Comparison of ENCODE assay signal across 17 cellular contexts in the genomic region with DNA sequence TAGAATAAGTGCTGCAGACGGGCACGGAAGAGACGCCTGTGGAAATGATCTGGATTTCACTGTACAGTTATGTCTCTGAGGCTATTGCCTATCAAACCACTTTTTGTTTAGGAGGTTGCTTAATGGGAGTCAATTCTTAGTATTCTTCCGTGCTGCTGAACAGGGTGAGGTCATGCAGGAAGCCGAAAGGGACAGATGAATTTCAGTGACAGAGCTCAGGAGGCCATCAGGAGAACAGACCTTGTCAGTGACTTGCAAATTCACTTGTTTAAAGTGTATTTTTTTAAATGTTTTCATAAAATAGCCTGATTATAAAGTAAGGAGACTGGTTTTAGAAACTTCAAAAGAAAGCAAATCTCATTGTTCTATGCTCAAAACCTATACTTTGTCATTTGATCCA. TPM values are rescaled to one million over a fixed set of nuclear protein-coding genes. Genes with fewer than 3 reads are reported as not detected.
DNase-seq lines count a peak whose midpoint lies in the region; ATAC-seq, FAIRE-seq and TF ChIP-seq lines count a peak whose summit lies in the region.
"Had no signal": no experiment of that assay in that cellular context is flagged by ENCODE, and none has a peak within 500 bp of the region (broad histone marks: within the 10 kb centered on the region; RNA-seq: fewer than 3 reads in every experiment).

No MANE protein-coding gene starts in this region.

- H3K4me1 ChIP-seq in endothelial cell of umbilical vein (ENCODE audit: control insufficient read depth, extremely low read depth, insufficient read depth, low read length): no peaks in the 10 kb centered on the region
- H3K4me1 ChIP-seq in testis: peaks cover 28% of the 10 kb centered on the region
- H3K4me1 ChIP-seq in transverse colon: no peaks in the 10 kb centered on the region

- H3K9me1 ChIP-seq in endothelial cell of umbilical vein (replicated peaks; ENCODE audit: control insufficient read depth, extremely low read depth, insufficient read depth, low read length): no peaks in the 10 kb centered on the region

- BruUV-seq in endothelial cell of umbilical vein (replicated peaks; lab: Mats Ljungman, UMichigan): no TSS peak

- no peak overlapping the region for H3K9ac ChIP-seq in endothelial cell of umbilical vein (replicated peaks; ENCODE audit: extremely low read depth, insufficient read depth, low read length)

- H3K36me3 ChIP-seq in endothelial cell of umbilical vein (ENCODE audit: control insufficient read depth in 2 of 2, extremely low read depth in 1 of 2, insufficient read depth in 2 of 2, low read length in 2 of 2): no peaks in the 10 kb centered on the region
- no peaks in the 10 kb centered on the region for H3K36me3 ChIP-seq in testis (ENCODE audit: low read depth, missing control alignments)
- H3K36me3 ChIP-seq in transverse colon: no peaks in the 10 kb centered on the region

- in situ Hi-C loops in transverse colon (cut with MboI; ENCODE audit: low pct_ligation_motif_present in 1 of 4, low pct_unique_long_range_greater_than_20kb in 1 of 4, low sequenced_read_pairs in 3 of 4): no loop called here

- intact Hi-C loops in endothelial cell of umbilical vein (cut with micrococcal nuclease) (no loop called here), testis (cut with DNase I; ENCODE audit: low total_unique reads) (no loop called here), transverse colon (cut with DNase I; ENCODE audit: low total_unique reads) (no loop called here), left ventricle myocardium superior (cut with micrococcal nuclease) (no loop called here)

- H3K27ac ChIP-seq in endothelial cell of umbilical vein (ENCODE audit: insufficient read depth, low read depth, low read length) (no peak overlapping the region), testis (peak overlapping the region; percentile 42 to 63), transverse colon (no peak overlapping the region)
- H3K27ac ChIP-seq: 22Rv1, PC-9 had no signal

- H3K79me2 ChIP-seq in endothelial cell of umbilical vein (ENCODE audit: control insufficient read depth, insufficient read depth, low read length): no peaks in the 10 kb centered on the region

- H4K20me1 ChIP-seq in endothelial cell of umbilical vein (replicated peaks; ENCODE audit: control insufficient read depth, extremely low read depth, insufficient read depth, low read length): no peaks in the 10 kb centered on the region

- no peak for TF ChIP-seq EP300 in transverse colon (IDR thresholded peaks at IDR 0.05; ENCODE audit: low read depth)

- TF ChIP-seq POLR2A in endothelial cell of umbilical vein (IDR thresholded peaks at IDR 0.05; ENCODE audit: low read depth, low read length): no peak
- TF ChIP-seq POLR2A in testis (IDR thresholded peaks at IDR 0.05): no peak
- no peak for TF ChIP-seq POLR2A in transverse colon (IDR thresholded peaks at IDR 0.05)

- H3K9me3 ChIP-seq in endothelial cell of umbilical vein (replicated peaks; ENCODE audit: control insufficient read depth, insufficient read depth, low read length) (no peaks in the 10 kb centered on the region), testis (no peaks in the 10 kb centered on the region), transverse colon (no peaks in the 10 kb centered on the region)

- WGBS in testis, 2 donors: 67 to 82% methylated on average over 5 of the region's 5 CpGs
- WGBS in transverse colon (ENCODE audit: low coverage in 1 of 2), 2 donors: 72 to 84% methylated on average over 5 of the region's 5 CpGs

- no peaks in the 10 kb centered on the region for H3K27me3 ChIP-seq in endothelial cell of umbilical vein (ENCODE audit: control insufficient read depth in 2 of 2, insufficient read depth in 2 of 2, low read length in 2 of 2)
- H3K27me3 ChIP-seq in testis: no peaks in the 10 kb centered on the region
- no peaks in the 10 kb centered on the region for H3K27me3 ChIP-seq in transverse colon

- DNase-seq in DMS53 (lab: John Stamatoyannopoulos, UW): peak; percentile 19
- no peak for DNase-seq in DMS53 treated with DMSO at 0.1 percent for 48 hours (lab: John Stamatoyannopoulos, UW; ENCODE audit: unreplicated experiment)
- peak; percentile 7 for DNase-seq in MV-4-11 (lab: John Stamatoyannopoulos, UW)
- no peak for DNase-seq in endothelial cell of umbilical vein (ENCODE audit: low read depth, low spot score)
- no peak for DNase-seq in testis
- no peak for DNase-seq in transverse colon
- DNase-seq in left ventricle myocardium superior: no peak
- DNase-seq: C1 segment of cervical spinal cord, DMS 273 treated with DMSO at 0.1 percent for 48 hours, HCEC 1CT, NCI-H1105 treated with DMSO at 0.1 percent for 48 hours, NCI-H187, NCI-H446, PC-9 had no signal

- CTCF ChIA-PET in endothelial cell of umbilical vein (lab: Charles Lee): no interaction called here

- ATAC-seq in GM21825 (IDR thresholded peaks at IDR 0.05; ENCODE audit: unreplicated experiment) (no peak), left ventricle myocardium superior (no peak)
- ATAC-seq: Right ventricle myocardium inferior had no signal

- no peak for TF ChIP-seq CTCF in endothelial cell of umbilical vein (IDR thresholded peaks at IDR 0.05; ENCODE audit: extremely low read depth in 1 of 2, insufficient read depth in 1 of 2, low read depth in 1 of 2, low read length in 2 of 2)
- TF ChIP-seq CTCF in testis (IDR thresholded peaks at IDR 0.05): no peak
- TF ChIP-seq CTCF in transverse colon (IDR thresholded peaks at IDR 0.05): no peak

- POLR2A ChIA-PET in endothelial cell of umbilical vein (lab: Charles Lee): no interaction called here

- peak; percentile 47 for FAIRE-seq in endothelial cell of umbilical vein (lab: Jason Lieb, UNC)

- H3K4me3 ChIP-seq in endothelial cell of umbilical vein (replicated peaks in 1 of 3; ENCODE audit: insufficient read depth in 1 of 3, low read depth in 1 of 3, low read length in 3 of 3) (no peak overlapping the region), testis (no peak overlapping the region), transverse colon (no peak overlapping the region)
- H3K4me3 ChIP-seq: PC-9 had no signal

- no peak overlapping the region for H3K4me2 ChIP-seq in endothelial cell of umbilical vein (ENCODE audit: insufficient read depth, low read length)
- H3K4me2 ChIP-seq: PC-9 had no signal

- dilution Hi-C loops in endothelial cell of umbilical vein (cut with MboI; ENCODE audit: extremely low pct_ligation_motif_present, low sequenced_read_pairs): no loop called here

- no peak overlapping the region for H2AFZ ChIP-seq in endothelial cell of umbilical vein (ENCODE audit: low read depth, low read length)
- H2AFZ ChIP-seq: PC-9 had no signal

TF ChIP-seq in endothelial cell of umbilical vein, 7 proteins besides CTCF, POLR2A, EP300 and RAD21:
- TF ChIP-seq JUN (IDR thresholded peaks at IDR 0.05; ENCODE audit: borderline replicate concordance, insufficient read depth, insufficient read length, low read depth): no peak
- no peak for TF ChIP-seq POLR2AphosphoS5 (IDR thresholded peaks at IDR 0.05; ENCODE audit: insufficient read depth, low read depth, low read length)
- no peak for TF ChIP-seq GATA2 (IDR thresholded peaks at IDR 0.05; ENCODE audit: insufficient read depth, insufficient read length, low read depth, low read length)
- TF ChIP-seq MAX (IDR thresholded peaks at IDR 0.05; ENCODE audit: insufficient read depth, insufficient read length): no peak
- TF ChIP-seq MYC (IDR thresholded peaks at IDR 0.05; ENCODE audit: low read depth, low read length): no peak
- no peak for TF ChIP-seq EZH2 (IDR thresholded peaks at IDR 0.05; ENCODE audit: borderline replicate concordance, low read depth, low read length, severe bottlenecking)
- no peak for TF ChIP-seq FOS (IDR thresholded peaks at IDR 0.05; ENCODE audit: borderline replicate concordance, insufficient read depth, low read length)
TF ChIP-seq in endothelial cell of umbilical vein: peak in this region for 0.

RNA-seq across cellular contexts. Expression of gene XRCC2, which starts 58.9 kb away (rescaled TPM):
- total RNA-seq in endothelial cell of umbilical vein (8.5 and 8.8 TPM in 2 replicates), testis (1 to 10 TPM; 5.7 to 9.6 TPM), transverse colon (10 to 100 TPM in 1 of 4 donors, under 1 TPM in 2, not detected in 1; 0.55 to 14.5 (median 0.79) TPM), left ventricle myocardium superior (0.67 TPM)
- polyA plus RNA-seq in endothelial cell of umbilical vein (1.8 and 2.4 TPM in 2 replicates), testis (ENCODE audit: insufficient read depth, low read depth, low replicate concordance) (3.4 TPM)
- polyA plus RNA-seq in endothelial cell of umbilical vein (2011; cell fraction: cytosol; rRNA removed): 2.8 and 3.2 TPM in 2 replicates
- 5.7 and 8.3 TPM in 2 replicates for polyA plus RNA-seq in endothelial cell of umbilical vein (2011; cell fraction: nucleus; rRNA removed)
- polyA plus RNA-seq in endothelial cell of umbilical vein (2012): 2.2 and 5.3 TPM in 2 replicates
- 2.6 and 2.7 TPM in 2 replicates for polyA minus RNA-seq in endothelial cell of umbilical vein
- 7.8 TPM for polyA minus RNA-seq in endothelial cell of umbilical vein (2011; cell fraction: cytosol; rRNA and poly(A)+ RNA removed)
- 2.7 and 6.8 TPM in 2 replicates for polyA minus RNA-seq in endothelial cell of umbilical vein (2011; cell fraction: nucleus; rRNA and poly(A)+ RNA removed)

Comparison
In these comparisons a context has a peak if more than half of its experiments do, and no peak if none do; other contexts are left out.
1. DNase-seq: peak in DMS53 (single experiment) and MV-4-11 (single experiment); none in DMS53 treated with DMSO at 0.1 percent for 48 hours (single experiment), endothelial cell of umbilical vein (single experiment), testis (single experiment), transverse colon (single experiment) and left ventricle myocardium superior (single experiment).
2. H3K27ac ChIP-seq: peak in testis (2 of 2); none in endothelial cell of umbilical vein (single experiment) and transverse colon (0 of 4).